In genomic region chr9:120579750-120580590, GRCh38 we compare ENCODE assay signal across 8 cellular contexts. TPM values are rescaled to one million over a fixed set of nuclear protein-coding genes. Genes with fewer than 3 reads are reported as not detected.
A peak's percentile ranks its signal among the peaks of the same experiment; 100 is the strongest.
DNase-seq lines count a peak whose midpoint lies in the region; ATAC-seq and TF ChIP-seq lines count a peak whose summit lies in the region.

CDK5RAP2 (minus strand) TSS chr9:120580167; CDS start chr9:120579978, 189 bp downstream.

- H3K4me3 Mint-ChIP-seq in natural killer cell treated with Interleukin-12 subunit alpha and Interleukin-12 subunit beta and Interleukin-15 and Interleukin-18, amount 100 ng/mL, for 72 hours: peak within 1 kb of the TSS; percentile 95

- H3K27ac Mint-ChIP-seq in natural killer cell treated with Interleukin-12 subunit alpha and Interleukin-12 subunit beta and Interleukin-15 and Interleukin-18, amount 100 ng/mL, for 72 hours: peak within 1 kb of the TSS; percentile 87 to 96

- H3K27me3 Mint-ChIP-seq in natural killer cell treated with Interleukin-12 subunit alpha and Interleukin-12 subunit beta and Interleukin-15 and Interleukin-18, amount 100 ng/mL, for 72 hours: no peaks in the 10 kb centered on the region

- no peaks in the 10 kb centered on the region for H3K9me3 Mint-ChIP-seq in natural killer cell treated with Interleukin-12 subunit alpha and Interleukin-12 subunit beta and Interleukin-15 and Interleukin-18, amount 100 ng/mL, for 72 hours

- peaks cover 12% of the 10 kb centered on the region for H3K36me3 Mint-ChIP-seq in natural killer cell treated with Interleukin-12 subunit alpha and Interleukin-12 subunit beta and Interleukin-15 and Interleukin-18, amount 100 ng/mL, for 72 hours

- TF ChIP-seq CTCF in fibroblast of pulmonary artery (IDR thresholded peaks at IDR 0.05; ENCODE audit: low read length, missing control alignments): no peak

- DNase-seq in ELF-1 (ENCODE audit: low read depth, low spot score) (peak; percentile 97), H7 (peak; percentile 92), M059J (ENCODE audit: low read depth) (peak; percentile 98), SHP77 (lab: John Stamatoyannopoulos, UW) (peak; percentile 98 to 99), fibroblast of pulmonary artery (ENCODE audit: low read depth) (peak; percentile 99)
- DNase-seq in activated effector memory CD4-positive, alpha-beta T cell treated with Interleukin-2 at 50 U/mL for 16 hours: peak; percentile 88
- DNase-seq in natural killer cell treated with Interleukin-12 subunit alpha and Interleukin-12 subunit beta and Interleukin-15 and Interleukin-18, amount 100 ng/mL, for 72 hours (ENCODE audit: low spot score): peak; percentile 94
- peak; percentile 89 for DNase-seq in stimulated activated naive CD8-positive, alpha-beta T cell treated with anti-CD3 and anti-CD28 coated beads, Interleukin-15, Interleukin-2, amounts not matched to agents 100 U/mL and 50 U/mL, for 24 hours

- peak within 1 kb of the TSS; percentile 72 for H3K4me3 ChIP-seq in H7 (ENCODE audit: insufficient read depth, low read depth, low read length)
- peak within 1 kb of the TSS; percentile 95 for H3K4me3 ChIP-seq in fibroblast of pulmonary artery (replicated peaks; ENCODE audit: low read depth, low read length)

- H3K36me3 ChIP-seq in H7 (replicated peaks; ENCODE audit: control insufficient read depth, insufficient read depth, low read length): no peaks in the 10 kb centered on the region

- ATAC-seq in natural killer cell treated with Interleukin-12 subunit alpha and Interleukin-12 subunit beta and Interleukin-15 and Interleukin-18, amount 100 ng/mL, for 72 hours: peak; percentile 97 to 98
- ATAC-seq in stimulated activated naive CD8-positive, alpha-beta T cell treated with anti-CD3 and anti-CD28 coated beads, Interleukin-15, Interleukin-2, amounts not matched to agents 100 U/mL and 50 U/mL, for 24 hours: peak; percentile 96

- no peaks in the 10 kb centered on the region for H3K27me3 ChIP-seq in H7 (ENCODE audit: control insufficient read depth, insufficient read depth, low read length)

- peaks cover 37 to 45% of the 10 kb centered on the region in 2 donors for H3K4me1 Mint-ChIP-seq in natural killer cell treated with Interleukin-12 subunit alpha and Interleukin-12 subunit beta and Interleukin-15 and Interleukin-18, amount 100 ng/mL, for 72 hours (ENCODE audit: low read depth in 2 of 2)

RNA-seq across cellular contexts. Expression of gene CDK5RAP2, which starts in this region (rescaled TPM):
- 33.2 and 43.3 TPM in 2 replicates for total RNA-seq in H7 (2014; rRNA removed; shearing (Covaris generic))
- 21.7 and 32.6 TPM in 2 replicates for total RNA-seq in M059J (2014; rRNA removed; shearing (Covaris generic))
- 100 to 1,000 TPM in 1 of 2 donors, 10 to 100 TPM in 1; 73.4 to 124 TPM for total RNA-seq in natural killer cell treated with Interleukin-12 subunit alpha and Interleukin-12 subunit beta and Interleukin-15 and Interleukin-18, amount 100 ng/mL, for 72 hours

Comparison
In these comparisons a context has a peak if more than half of its experiments do, and no peak if none do; other contexts are left out.
1. Peak in every context shown above with its lines: DNase-seq, ATAC-seq and H3K4me3 ChIP-seq.